8 cellular contexts compared by ENCODE assay signal in the genomic region with DNA sequence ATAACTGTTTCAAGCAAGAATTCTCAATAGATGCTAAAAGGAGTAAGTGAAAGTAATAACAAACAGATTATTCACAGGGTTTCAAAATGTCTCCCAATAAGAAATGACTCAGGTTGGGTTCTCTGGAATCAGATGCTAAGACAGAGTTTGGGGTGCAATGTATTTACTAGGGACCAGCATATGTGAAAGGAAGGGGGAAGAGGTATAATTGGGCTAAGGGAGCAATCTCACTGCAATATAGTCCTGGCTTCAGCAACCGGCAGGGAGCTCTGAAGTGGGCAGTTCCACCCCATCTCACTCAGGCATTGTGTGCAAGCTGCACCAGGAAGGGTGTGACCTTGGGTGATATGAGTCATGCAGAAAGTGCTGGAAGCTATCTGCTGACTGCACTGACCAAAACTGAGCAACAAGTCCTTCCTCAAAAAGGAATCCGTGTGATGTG. TPM values are rescaled to one million over a fixed set of nuclear protein-coding genes. Genes with fewer than 3 reads are reported as not detected.
A peak's percentile ranks its signal among the peaks of the same experiment; 100 is the strongest.
DNase-seq lines count a peak whose midpoint lies in the region; ATAC-seq lines count a peak whose summit lies in the region.

No MANE protein-coding gene starts in this region.

- H3K79me2 ChIP-seq in ACC112 (ENCODE audit: control insufficient read depth, insufficient read depth, low read length, unreplicated experiment): peaks cover 42% of the 10 kb centered on the region

- peak overlapping the region; percentile 37 for H3K27ac Mint-ChIP-seq in T-helper 17 cell
- peak overlapping the region; percentile 2 for H3K27ac Mint-ChIP-seq in stimulated activated effector memory CD8-positive, alpha-beta T cell treated with anti-CD3 and anti-CD28 coated beads, Interleukin-12 subunit alpha, Interleukin-12 subunit beta, amount 100 ng/mL, for 72 hours

- H3K27me3 ChIP-seq in ACC112 (ENCODE audit: insufficient read depth, low read length): no peaks in the 10 kb centered on the region

- H2AFZ ChIP-seq in ACC112 (ENCODE audit: low read length, unreplicated experiment): peak overlapping the region; percentile 73

- peak overlapping the region; percentile 8 for H3K4me3 Mint-ChIP-seq in T-helper 17 cell
- H3K4me3 Mint-ChIP-seq in stimulated activated effector memory CD8-positive, alpha-beta T cell treated with anti-CD3 and anti-CD28 coated beads, Interleukin-12 subunit alpha, Interleukin-12 subunit beta, amount 100 ng/mL, for 72 hours: peak overlapping the region; percentile 6

- ATAC-seq in GM19035 (IDR thresholded peaks at IDR 0.05; ENCODE audit: unreplicated experiment): peak; percentile 97
- peak; percentile 99 for ATAC-seq in HG03175 (IDR thresholded peaks at IDR 0.05; ENCODE audit: unreplicated experiment)
- ATAC-seq in T-helper 17 cell: peak; percentile 87
- peak; percentile 82 for ATAC-seq in left lobe of liver
- ATAC-seq in stimulated activated effector memory CD8-positive, alpha-beta T cell treated with anti-CD3 and anti-CD28 coated beads, Interleukin-12 subunit alpha, Interleukin-12 subunit beta, amount 100 ng/mL, for 72 hours: peak; percentile 99

- no peaks in the 10 kb centered on the region for H3K9me3 ChIP-seq in T-helper 17 cell (ENCODE audit: control insufficient read depth, low read length, poor library complexity, severe bottlenecking)

- peaks cover 19% of the 10 kb centered on the region for H3K4me1 ChIP-seq in ACC112 (ENCODE audit: control insufficient read depth, insufficient read depth, low read length, unreplicated experiment)

- H3K4me3 ChIP-seq in ACC112 (ENCODE audit: low read depth, low read length): peak overlapping the region; percentile 58

- DNase-seq in T-helper 17 cell (no peak), brain pericyte (ENCODE audit: low read depth, low spot score) (peak; percentile 32), left lobe of liver (ENCODE audit: low spot score) (no peak), NCI-H526 (lab: John Stamatoyannopoulos, UW) (no peak)
- peak; percentile 21 to 70 for DNase-seq in stimulated activated effector memory CD8-positive, alpha-beta T cell treated with anti-CD3 and anti-CD28 coated beads, Interleukin-12 subunit alpha, Interleukin-12 subunit beta, amount 100 ng/mL, for 72 hours (ENCODE audit: low spot score in 2 of 2)

- H3K4me1 Mint-ChIP-seq in T-helper 17 cell: peaks cover 21% of the 10 kb centered on the region
- peaks cover 25% of the 10 kb centered on the region for H3K4me1 Mint-ChIP-seq in stimulated activated effector memory CD8-positive, alpha-beta T cell treated with anti-CD3 and anti-CD28 coated beads, Interleukin-12 subunit alpha, Interleukin-12 subunit beta, amount 100 ng/mL, for 72 hours

- no peaks in the 10 kb centered on the region for H3K36me3 ChIP-seq in ACC112 (ENCODE audit: insufficient read depth, low read length)

- peak overlapping the region; percentile 64 for H3K27ac ChIP-seq in ACC112 (ENCODE audit: low read depth, low read length)

- H3K36me3 Mint-ChIP-seq in T-helper 17 cell (ENCODE audit: low read depth): peaks cover 2% of the 10 kb centered on the region
- H3K36me3 Mint-ChIP-seq in stimulated activated effector memory CD8-positive, alpha-beta T cell treated with anti-CD3 and anti-CD28 coated beads, Interleukin-12 subunit alpha, Interleukin-12 subunit beta, amount 100 ng/mL, for 72 hours: peaks cover 1% of the 10 kb centered on the region

- H3K27me3 Mint-ChIP-seq in T-helper 17 cell: no peaks in the 10 kb centered on the region

- peaks cover 5% of the 10 kb centered on the region for H3K9me3 Mint-ChIP-seq in stimulated activated effector memory CD8-positive, alpha-beta T cell treated with anti-CD3 and anti-CD28 coated beads, Interleukin-12 subunit alpha, Interleukin-12 subunit beta, amount 100 ng/mL, for 72 hours

RNA-seq across cellular contexts. Expression of a gene that starts 23.4 kb away (rescaled TPM):
- total RNA-seq in T-helper 17 cell (10 to 100 TPM; 63.0 to 69.0 TPM), left lobe of liver (18.5 TPM)

Comparison
In these comparisons a context has a peak if more than half of its experiments do, and no peak if none do; other contexts are left out.
1. DNase-seq: peak in brain pericyte (single experiment) and stimulated activated effector memory CD8-positive, alpha-beta T cell treated with anti-CD3 and anti-CD28 coated beads, Interleukin-12 subunit alpha, Interleukin-12 subunit beta, amount 100 ng/mL, for 72 hours (2 of 2); none in T-helper 17 cell (0 of 3), left lobe of liver (single experiment) and NCI-H526 (0 of 2).
2. Peak in every context shown above with its lines, with median percentiles within 50 percentile points of each other: ATAC-seq.